ENCODE assay signal across 15 cellular contexts in genomic region chr1:111148376-111148881, GRCh38. TPM values are rescaled to one million over a fixed set of nuclear protein-coding genes. Genes with fewer than 3 reads are reported as not detected.
DNase-seq lines count a peak whose midpoint lies in the region; ATAC-seq and TF ChIP-seq lines count a peak whose summit lies in the region.
"Had no signal": no experiment of that assay in that cellular context is flagged by ENCODE, and none has a peak within 500 bp of the region (broad histone marks: within the 10 kb centered on the region; RNA-seq: fewer than 3 reads in every experiment).

No MANE protein-coding gene starts in this region.

- no peak for TF ChIP-seq POLR2A in Peyer's patch (IDR thresholded peaks at IDR 0.05)

- no peak overlapping the region for H3K9ac ChIP-seq in H9 (ENCODE audit: extremely low read depth, insufficient read length, low read length)

- peaks cover 85% of the 10 kb centered on the region for H3K4me1 Mint-ChIP-seq in CD4-positive, alpha-beta T cell (ENCODE audit: low read depth)
- H3K4me1 Mint-ChIP-seq in activated naive CD8-positive, alpha-beta T cell treated with anti-CD3 and anti-CD28 coated beads for 36 hours: peaks cover 80% of the 10 kb centered on the region
- H3K4me1 Mint-ChIP-seq in H9: peaks cover 13 to 15% of the 10 kb centered on the region in 2 experiments

- H3K27me3 ChIP-seq in CD4-positive, alpha-beta T cell (ENCODE audit: control insufficient read depth, insufficient read depth, low read length): no peaks in the 10 kb centered on the region
- H3K27me3 ChIP-seq in Peyer's patch (no peaks in the 10 kb centered on the region), H9 (ENCODE audit: insufficient read depth, low read length) (no peaks in the 10 kb centered on the region)
- H3K27me3 ChIP-seq: SJSA1 had no signal

- no peak for ATAC-seq in CD4-positive, alpha-beta T cell (ENCODE audit: poor library complexity)
- ATAC-seq in GM18909 (IDR thresholded peaks at IDR 0.05; ENCODE audit: poor library complexity, unreplicated experiment) (peak; percentile 46), HG02678 (IDR thresholded peaks at IDR 0.05; ENCODE audit: unreplicated experiment) (peak; percentile 43)
- ATAC-seq: mucosa of descending colon, sciatic nerve had no signal

- no peaks in the 10 kb centered on the region for H3K9me3 ChIP-seq in CD4-positive, alpha-beta T cell (ENCODE audit: control insufficient read depth, low read length)
- no peaks in the 10 kb centered on the region for H3K9me3 ChIP-seq in Peyer's patch
- no peaks in the 10 kb centered on the region for H3K9me3 ChIP-seq in H9 (ENCODE audit: control insufficient read depth, low read depth, low read length)
- H3K9me3 ChIP-seq: mucosa of descending colon, SJSA1 had no signal

- no peak overlapping the region for H4K91ac ChIP-seq in H9 (ENCODE audit: insufficient read length, low read depth, low read length)

- no peak overlapping the region for H3T11ph ChIP-seq in H9 (ENCODE audit: low read length)

- no peak overlapping the region for H3K18ac ChIP-seq in H9 (ENCODE audit: insufficient read length, low read depth, low read length)

- no peak overlapping the region for H3K4ac ChIP-seq in H9 (ENCODE audit: low read depth, low read length)

- H3K9me3 Mint-ChIP-seq in CD4-positive, alpha-beta T cell: no peaks in the 10 kb centered on the region
- no peaks in the 10 kb centered on the region for H3K9me3 Mint-ChIP-seq in activated naive CD8-positive, alpha-beta T cell treated with anti-CD3 and anti-CD28 coated beads for 36 hours
- no peaks in the 10 kb centered on the region for H3K9me3 Mint-ChIP-seq in H9
- H3K9me3 Mint-ChIP-seq: activated T-helper 1 cell treated with anti-CD3 and anti-CD28 coated beads, Interleukin-12 subunit alpha, Interleukin-12 subunit beta, Interleukin-2, Interleukin-4 antibody, amounts not matched to agents 30 ng/mL and 10 ng/mL and 1 ng/mL, durations not matched to agents 14 hours and 24 hours and 36 hours had no signal

- no peak overlapping the region for H4K5ac ChIP-seq in H9 (ENCODE audit: insufficient read length, low read depth, low read length)

- H3K79me2 ChIP-seq in H9 (ENCODE audit: insufficient read depth, low read length): peaks cover 5% of the 10 kb centered on the region; the same call in 1 of the 2 replicates

- H3K27me3 Mint-ChIP-seq in CD4-positive, alpha-beta T cell: no peaks in the 10 kb centered on the region
- no peaks in the 10 kb centered on the region for H3K27me3 Mint-ChIP-seq in activated naive CD8-positive, alpha-beta T cell treated with anti-CD3 and anti-CD28 coated beads for 36 hours
- no peaks in the 10 kb centered on the region for H3K27me3 Mint-ChIP-seq in H9 (ENCODE audit: low read depth)

- DNase-seq in CD4-positive, alpha-beta T cell: no peak
- no peak for DNase-seq in activated naive CD8-positive, alpha-beta T cell treated with anti-CD3 and anti-CD28 coated beads for 36 hours
- DNase-seq in activated CD8-positive, alpha-beta memory T cell treated with anti-CD3 and anti-CD28 coated beads, Interleukin-2, amount 50 U/mL, for 4 hours: no peak
- DNase-seq in Peyer's patch (no peak), NCI-H1092 (lab: John Stamatoyannopoulos, UW) (no peak), H9 (no peak)
- DNase-seq: amniotic stem cell, mucosa of descending colon, NCI-H187, NCI-H524 treated with DMSO at 0.1 percent for 48 hours had no signal

- H3K56ac ChIP-seq in H9 (ENCODE audit: insufficient read length, low read depth, low read length): no peak overlapping the region

- POLR2A ChIA-PET in CD4-positive, alpha-beta T cell (lab: Charles Lee): no interaction called here

- no peak overlapping the region for H2BK120ac ChIP-seq in H9 (ENCODE audit: low read depth, low read length, poor library complexity, severe bottlenecking)

- peaks cover 87% of the 10 kb centered on the region for H3K36me3 Mint-ChIP-seq in CD4-positive, alpha-beta T cell (ENCODE audit: low read depth)
- H3K36me3 Mint-ChIP-seq in activated naive CD8-positive, alpha-beta T cell treated with anti-CD3 and anti-CD28 coated beads for 36 hours: peaks cover 56% of the 10 kb centered on the region
- peaks cover 24 to 55% (median 53%) of the 10 kb centered on the region in 3 experiments; a peak in 6 of 7 replicates for H3K36me3 Mint-ChIP-seq in H9 (ENCODE audit: insufficient read depth in 1 of 3, low read depth in 3 of 3)

- H3K27ac Mint-ChIP-seq in CD4-positive, alpha-beta T cell: no peak overlapping the region
- peak overlapping the region; percentile 61 for H3K27ac Mint-ChIP-seq in activated naive CD8-positive, alpha-beta T cell treated with anti-CD3 and anti-CD28 coated beads for 36 hours
- no peak overlapping the region for H3K27ac Mint-ChIP-seq in H9
- H3K27ac Mint-ChIP-seq: activated T-helper 1 cell treated with anti-CD3 and anti-CD28 coated beads, Interleukin-12 subunit alpha, Interleukin-12 subunit beta, Interleukin-2, Interleukin-4 antibody, amounts not matched to agents 30 ng/mL and 10 ng/mL and 1 ng/mL, durations not matched to agents 14 hours and 24 hours and 36 hours had no signal

- no peaks in the 10 kb centered on the region for H4K20me1 ChIP-seq in H9 (ENCODE audit: control insufficient read depth, insufficient read depth, insufficient read length)

- no CpG with 5 or more reads among the region's 2 CpGs for WGBS in H9 (ENCODE audit: extremely low coverage, insufficient read length, low lambda C conversion rate)

- H2BK5ac ChIP-seq in H9 (ENCODE audit: insufficient read length, low read length): no peak overlapping the region

- H3K14ac ChIP-seq in H9 (ENCODE audit: insufficient read depth, low read length): no peak overlapping the region

- peaks cover 0 to 6% (median 0%) of the 10 kb centered on the region in 4 donors for H3K4me1 ChIP-seq in Peyer's patch
- H3K4me1 ChIP-seq in H9 (ENCODE audit: insufficient read depth, low read length): no peaks in the 10 kb centered on the region
- H3K4me1 ChIP-seq: SJSA1 had no signal

- no peak overlapping the region for H4K8ac ChIP-seq in H9 (replicated peaks; ENCODE audit: insufficient read length, low read depth, low read length)

- no peak overlapping the region for H2AFZ ChIP-seq in H9 (ENCODE audit: low read length)

- no peak overlapping the region for H2BK12ac ChIP-seq in H9 (ENCODE audit: insufficient read length, low read depth, low read length)

- no peak overlapping the region for H2BK15ac ChIP-seq in H9 (ENCODE audit: low read depth, low read length)

- no peak overlapping the region for H2AK5ac ChIP-seq in H9 (ENCODE audit: insufficient read length, low read length)

- intact Hi-C loops in CD4-positive, alpha-beta T cell (cut with DNase I, micrococcal nuclease): loop anchor here in 1 of 2 experiments (10.0 kb wide), 1 partner anchor 474 kb away; the partner anchor contains the start of gene KCNA3

- H3K23ac ChIP-seq in H9 (ENCODE audit: insufficient read length, low read depth, low read length): no peak overlapping the region

- CTCF ChIA-PET in CD4-positive, alpha-beta T cell (lab: Charles Lee): no interaction called here

- peaks cover 3% of the 10 kb centered on the region for H3K79me1 ChIP-seq in H9 (ENCODE audit: insufficient read depth, low read depth, low read length, poor library complexity, severe bottlenecking)

- no peak overlapping the region for H3K4me2 ChIP-seq in H9 (ENCODE audit: insufficient read depth, insufficient read length, low read length)

- no peak overlapping the region for H2BK20ac ChIP-seq in H9 (ENCODE audit: low read depth, low read length, poor library complexity, severe bottlenecking)

- H3K4me3 Mint-ChIP-seq in CD4-positive, alpha-beta T cell: peak overlapping the region; percentile 16
- no peak overlapping the region for H3K4me3 Mint-ChIP-seq in activated naive CD8-positive, alpha-beta T cell treated with anti-CD3 and anti-CD28 coated beads for 36 hours
- no peak overlapping the region for H3K4me3 Mint-ChIP-seq in H9
- H3K4me3 Mint-ChIP-seq: activated T-helper 1 cell treated with anti-CD3 and anti-CD28 coated beads, Interleukin-12 subunit alpha, Interleukin-12 subunit beta, Interleukin-2, Interleukin-4 antibody, amounts not matched to agents 30 ng/mL and 10 ng/mL and 1 ng/mL, durations not matched to agents 14 hours and 24 hours and 36 hours had no signal

- no peak for TF ChIP-seq CTCF in CD4-positive, alpha-beta T cell (IDR thresholded peaks at IDR 0.05)
- TF ChIP-seq CTCF in Peyer's patch (IDR thresholded peaks at IDR 0.05) (no peak), H9 (conservative IDR thresholded peaks at IDR 0.05) (no peak)

- H3K36me3 ChIP-seq in Peyer's patch: peaks cover 0 to 48% (median 0%) of the 10 kb centered on the region in 3 donors

- no peak overlapping the region for H3K27ac ChIP-seq in CD4-positive, alpha-beta T cell (ENCODE audit: low read depth, low read length)
- H3K27ac ChIP-seq in Peyer's patch (no peak overlapping the region), H9 (ENCODE audit: insufficient read length, low read depth, low read length) (no peak overlapping the region)
- H3K27ac ChIP-seq: SJSA1 had no signal

- H3K4me3 ChIP-seq in Peyer's patch: no peak overlapping the region
- H3K4me3 ChIP-seq: mucosa of descending colon, SJSA1 had no signal

- H3K23me2 ChIP-seq in H9 (ENCODE audit: insufficient read length, low read depth, low read length, poor library complexity, severe bottlenecking): no peaks in the 10 kb centered on the region

RNA-seq across cellular contexts. Expression of gene CEPT1, which starts 8.4 kb away (rescaled TPM):
- total RNA-seq in CD4-positive, alpha-beta T cell: 10 to 100 TPM; 25.0 to 27.2 TPM
- 10 to 100 TPM; 34.8 to 35.9 TPM for total RNA-seq in activated naive CD8-positive, alpha-beta T cell treated with anti-CD3 and anti-CD28 coated beads for 36 hours
- total RNA-seq in Peyer's patch (10 to 100 TPM; 38.7 to 56.9 (median 43.8) TPM), H9 (2021) (33.0 and 33.7 TPM in 2 replicates)

RNA-seq across cellular contexts. Expression of gene DRAM2, which starts 8.5 kb away (rescaled TPM):
- total RNA-seq in CD4-positive, alpha-beta T cell: 10 to 100 TPM; 35.7 to 38.7 TPM
- total RNA-seq in activated naive CD8-positive, alpha-beta T cell treated with anti-CD3 and anti-CD28 coated beads for 36 hours: 10 to 100 TPM; 25.6 to 26.8 TPM
- total RNA-seq in Peyer's patch (10 to 100 TPM; 28.9 to 64.2 (median 48.5) TPM), H9 (2021) (33.6 and 34.4 TPM in 2 replicates)

RNA-seq across cellular contexts. Expression of gene DENND2D, which starts 52.0 kb away (rescaled TPM):
- 10 to 100 TPM; 60.7 to 62.0 TPM for total RNA-seq in CD4-positive, alpha-beta T cell
- total RNA-seq in activated naive CD8-positive, alpha-beta T cell treated with anti-CD3 and anti-CD28 coated beads for 36 hours: 100 to 1,000 TPM; 201 to 203 TPM
- total RNA-seq in Peyer's patch (100 to 1,000 TPM in 1 of 4 donors, 10 to 100 TPM in 3; 71.3 to 220 (median 86.5) TPM), H9 (2021) (0.11 and 0.29 TPM in 2 replicates)
- total RNA-seq: SJSA1 had no signal

Comparison
In these comparisons a context has a peak if more than half of its experiments do, and no peak if none do; other contexts are left out.
1. RNA of gene DENND2D, which starts 52.0 kb away (total RNA-seq): 201 to 203 TPM in activated naive CD8-positive, alpha-beta T cell treated with anti-CD3 and anti-CD28 coated beads for 36 hours, 71.3 to 220 TPM in Peyer's patch and 60.7 to 62.0 TPM in CD4-positive, alpha-beta T cell; 0.11 to 0.29 TPM in H9; every median in the first group is over 10 times any median in the second.